12 cellular contexts compared by ENCODE assay signal in the genomic region with DNA sequence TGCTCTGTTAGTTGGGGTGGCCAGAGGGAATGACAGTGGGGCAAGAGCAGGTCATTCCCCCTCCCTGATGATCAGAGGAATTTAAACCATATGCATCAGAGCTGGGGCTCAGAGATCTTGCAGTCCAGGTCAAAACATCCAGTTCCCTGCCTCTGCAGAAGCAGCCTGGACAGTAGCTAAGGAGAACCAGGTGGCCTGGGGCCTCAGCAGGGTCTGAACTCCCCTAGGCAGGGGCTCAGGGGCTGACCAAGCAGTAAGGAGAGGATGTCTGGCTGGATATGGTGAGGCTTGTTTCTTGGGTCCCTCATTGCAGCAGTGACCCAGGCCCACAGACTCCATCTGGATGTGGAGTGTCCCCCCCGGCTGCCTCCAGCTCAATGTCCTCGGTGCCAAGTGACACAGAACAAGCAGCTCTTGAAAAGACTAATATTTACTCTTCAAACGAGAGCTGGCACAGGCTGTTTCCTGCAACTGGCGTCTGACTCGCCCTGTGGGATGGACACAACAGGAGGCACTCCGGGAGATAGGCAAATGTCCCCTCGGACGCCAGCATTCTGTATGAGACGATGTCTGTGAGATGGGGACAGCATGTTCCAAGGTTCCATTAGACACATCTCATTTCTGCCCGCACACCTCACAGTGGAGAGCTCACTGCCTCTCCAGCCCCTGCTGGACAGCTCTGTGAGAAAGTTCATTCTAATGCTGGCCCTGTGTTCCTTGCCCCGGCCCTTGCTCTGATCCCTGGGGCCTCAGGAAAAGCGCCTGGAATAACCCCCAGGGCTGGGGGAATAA. TPM values are rescaled to one million over a fixed set of nuclear protein-coding genes. Genes with fewer than 3 reads are reported as not detected.
DNase-seq lines count a peak whose midpoint lies in the region; ATAC-seq and TF ChIP-seq lines count a peak whose summit lies in the region.
"Had no signal": no experiment of that assay in that cellular context is flagged by ENCODE, and none has a peak within 500 bp of the region (broad histone marks: within the 10 kb centered on the region; RNA-seq: fewer than 3 reads in every experiment).

No MANE protein-coding gene starts in this region.

- TF ChIP-seq CTCF in SK-N-SH (IDR thresholded peaks at IDR 0.05) (no peak), body of pancreas (IDR thresholded peaks at IDR 0.05) (peak in 4 of 7 experiments; percentile 37 to 44 (median 39)), OCI-LY7 (conservative IDR thresholded peaks at IDR 0.05; ENCODE audit: low read length) (no peak)

- no peak overlapping the region for H3K27ac Mint-ChIP-seq in natural killer cell treated with Interleukin-12 subunit alpha and Interleukin-12 subunit beta and Interleukin-15 and Interleukin-18, amount 100 ng/mL, for 72 hours
- no peak overlapping the region for H3K27ac Mint-ChIP-seq in activated naive CD4-positive, alpha-beta T cell treated with anti-CD3 and anti-CD28 coated beads, Interleukin-2, amount 10 ng/mL, durations not matched to agents 7 days and 5 days
- H3K27ac Mint-ChIP-seq: activated T-helper 17 cell treated with anti-CD3 and anti-CD28 coated beads, Interleukin-2, amount 50 U/mL, for 72 hours had no signal

- no peak overlapping the region for H3K4me2 ChIP-seq in SK-N-SH
- H3K4me2 ChIP-seq in OCI-LY7 (ENCODE audit: low read length) = no peak overlapping the region

- TF ChIP-seq POLR2A in body of pancreas (IDR thresholded peaks at IDR 0.05) = peak in 1 of 3 donors; percentile 15

- H3K79me2 ChIP-seq in SK-N-SH (ENCODE audit: insufficient read depth) = no peaks in the 10 kb centered on the region
- H3K79me2 ChIP-seq in OCI-LY7 (ENCODE audit: insufficient read depth, low read depth, low read length) = no peaks in the 10 kb centered on the region
- H3K79me2 ChIP-seq: parathyroid adenoma had no signal

- H3K4me1 Mint-ChIP-seq in natural killer cell treated with Interleukin-12 subunit alpha and Interleukin-12 subunit beta and Interleukin-15 and Interleukin-18, amount 100 ng/mL, for 72 hours (ENCODE audit: low read depth in 2 of 2) = peaks cover 0 to under 1% of the 10 kb centered on the region in 2 donors
- H3K4me1 Mint-ChIP-seq in activated naive CD4-positive, alpha-beta T cell treated with anti-CD3 and anti-CD28 coated beads, Interleukin-2, amount 10 ng/mL, durations not matched to agents 7 days and 5 days = peaks cover 3% of the 10 kb centered on the region

- H3K36me3 Mint-ChIP-seq in natural killer cell treated with Interleukin-12 subunit alpha and Interleukin-12 subunit beta and Interleukin-15 and Interleukin-18, amount 100 ng/mL, for 72 hours = no peaks in the 10 kb centered on the region
- H3K36me3 Mint-ChIP-seq in activated naive CD4-positive, alpha-beta T cell treated with anti-CD3 and anti-CD28 coated beads, Interleukin-2, amount 10 ng/mL, durations not matched to agents 7 days and 5 days = peaks cover 10% of the 10 kb centered on the region

- ATAC-seq in SK-N-SH treated with all-trans-retinoic acid at 6 μM for 48 hours (peak; percentile 51), body of pancreas (peak; percentile 82), left colon (peak; percentile 77), aorta (ENCODE audit: low FRiP score) (peak; percentile 58)
- ATAC-seq in natural killer cell treated with Interleukin-12 subunit alpha and Interleukin-12 subunit beta and Interleukin-15 and Interleukin-18, amount 100 ng/mL, for 72 hours = no peak
- ATAC-seq: activated T-helper 17 cell treated with anti-CD3 and anti-CD28 coated beads, Interleukin-2, amount 50 U/mL, for 72 hours had no signal

- H3K27ac ChIP-seq in SK-N-SH (ENCODE audit: low read depth in 2 of 2, low read length in 1 of 2) (peak overlapping the region in 1 of 2 experiments; percentile 34; a peak in 1 of 4 replicates), body of pancreas (peak overlapping the region; percentile 25 to 58 (median 46)), aorta (ENCODE audit: low read depth in 1 of 2, low read length in 2 of 2) (peak overlapping the region; percentile 10 to 61), OCI-LY7 (ENCODE audit: low read depth, low read length, poor library complexity, severe bottlenecking) (no peak overlapping the region)

- TF ChIP-seq RAD21 in SK-N-SH (IDR thresholded peaks at IDR 0.05; ENCODE audit: low read length) = no peak

- H3K36me3 ChIP-seq in SK-N-SH (replicated peaks in 1 of 2; ENCODE audit: control insufficient read depth in 1 of 2, insufficient read depth in 2 of 2, low read length in 1 of 2) (peaks cover 10 to 11% of the 10 kb centered on the region in 2 experiments), body of pancreas (replicated peaks in 1 of 2; ENCODE audit: insufficient read depth in 1 of 2, low read depth in 2 of 2) (no peaks in the 10 kb centered on the region), aorta (ENCODE audit: control insufficient read depth in 1 of 2, insufficient read depth in 2 of 2, low read length in 1 of 2) (no peaks in the 10 kb centered on the region), OCI-LY7 (ENCODE audit: insufficient read depth, low read length) (no peaks in the 10 kb centered on the region)

- H3K9me2 ChIP-seq in SK-N-SH (no peaks in the 10 kb centered on the region), OCI-LY7 (ENCODE audit: insufficient read depth, low read length) (no peaks in the 10 kb centered on the region)

- H2AFZ ChIP-seq in SK-N-SH (ENCODE audit: low read depth) = no peak overlapping the region
- no peak overlapping the region for H2AFZ ChIP-seq in OCI-LY7 (ENCODE audit: low read length)
- H2AFZ ChIP-seq: parathyroid adenoma had no signal

- TF ChIP-seq EP300 in SK-N-SH (IDR thresholded peaks at IDR 0.05; ENCODE audit: borderline replicate concordance in 1 of 2, low read depth in 1 of 2, low read length in 1 of 2) = no peak

- H3K27me3 ChIP-seq in SK-N-SH (ENCODE audit: insufficient read depth) = no peaks in the 10 kb centered on the region
- H3K27me3 ChIP-seq in body of pancreas = no peaks in the 10 kb centered on the region
- no peaks in the 10 kb centered on the region for H3K27me3 ChIP-seq in aorta (ENCODE audit: control insufficient read depth in 1 of 2, insufficient read depth in 2 of 2, low read length in 1 of 2)

- H3K27me3 Mint-ChIP-seq in natural killer cell treated with Interleukin-12 subunit alpha and Interleukin-12 subunit beta and Interleukin-15 and Interleukin-18, amount 100 ng/mL, for 72 hours = no peaks in the 10 kb centered on the region
- H3K27me3 Mint-ChIP-seq in activated naive CD4-positive, alpha-beta T cell treated with anti-CD3 and anti-CD28 coated beads, Interleukin-2, amount 10 ng/mL, durations not matched to agents 7 days and 5 days = peaks cover 7% of the 10 kb centered on the region
- H3K27me3 Mint-ChIP-seq: activated T-helper 17 cell treated with anti-CD3 and anti-CD28 coated beads, Interleukin-2, amount 50 U/mL, for 72 hours had no signal

- WGBS in SK-N-SH (ENCODE audit: low lambda C conversion rate) = 37% methylated on average over 6 of the region's 12 CpGs
- whole genome bisulfite sequencing in body of pancreas, 2 donors = 6 to 16% methylated on average over 8 to 12 of the region's 12 CpGs
- WGBS in aorta, 2 donors = 3 to 4% methylated on average over 12 of the region's 12 CpGs

- no TSS peak for BruUV-seq in OCI-LY7 (replicated peaks; lab: Mats Ljungman, UMichigan)

- CTCF ChIA-PET in SK-N-SH (lab: Yijun Ruan, JAX) = interaction anchor here (0.7 to 9.0 kb wide), 8 partner anchors 10 to 297 kb away, joined by 3 to 74 read pairs (median 4); a partner anchor contains a TSS
- CTCF ChIA-PET in OCI-LY7 (lab: Charles Lee; ENCODE audit: unreplicated experiment) = interaction anchor here (0.6 to 0.7 kb wide), 2 partner anchors 11 to 149 kb away, joined by 3 read pairs; no protein-coding TSS in a partner anchor
- CTCF ChIA-PET in activated naive CD4-positive, alpha-beta T cell treated with anti-CD3 and anti-CD28 coated beads, Interleukin-2, amount 10 ng/mL, durations not matched to agents 7 days and 5 days (lab: Charles Lee) = interaction anchor here (1.2 to 8.4 kb wide), 4 partner anchors 9 to 297 kb away, joined by 3 to 80 read pairs (median 30); a partner anchor contains a TSS

- H4K20me1 ChIP-seq in SK-N-SH (ENCODE audit: insufficient read depth) (no peaks in the 10 kb centered on the region), OCI-LY7 (ENCODE audit: insufficient read depth, low read length) (no peaks in the 10 kb centered on the region)

- H3K9me3 ChIP-seq in SK-N-SH (no peaks in the 10 kb centered on the region), body of pancreas (no peaks in the 10 kb centered on the region), aorta (ENCODE audit: control insufficient read depth, low read length) (no peaks in the 10 kb centered on the region), OCI-LY7 (ENCODE audit: low read length) (no peaks in the 10 kb centered on the region)

- H3K9me3 Mint-ChIP-seq in natural killer cell treated with Interleukin-12 subunit alpha and Interleukin-12 subunit beta and Interleukin-15 and Interleukin-18, amount 100 ng/mL, for 72 hours = no peaks in the 10 kb centered on the region
- H3K9me3 Mint-ChIP-seq in activated naive CD4-positive, alpha-beta T cell treated with anti-CD3 and anti-CD28 coated beads, Interleukin-2, amount 10 ng/mL, durations not matched to agents 7 days and 5 days = no peaks in the 10 kb centered on the region
- H3K9me3 Mint-ChIP-seq: activated T-helper 17 cell treated with anti-CD3 and anti-CD28 coated beads, Interleukin-2, amount 50 U/mL, for 72 hours had no signal

- POLR2A ChIA-PET in SK-N-SH (lab: Yijun Ruan, JAX) = interaction anchor here (0.5 kb wide), 1 partner anchor 21 kb away, joined by 3 read pairs; no protein-coding TSS in a partner anchor
- POLR2A ChIA-PET in OCI-LY7 (lab: Charles Lee) = no interaction called here

- DNase-seq in SK-N-SH = no peak
- peak; percentile 71 to 88 (median 86) for DNase-seq in body of pancreas
- DNase-seq in left colon = peak; percentile 68 to 80
- no peak for DNase-seq in aorta
- no peak for DNase-seq in natural killer cell treated with Interleukin-12 subunit alpha and Interleukin-12 subunit beta and Interleukin-15 and Interleukin-18, amount 100 ng/mL, for 72 hours (ENCODE audit: low spot score)
- no peak for DNase-seq in OCI-LY7 (ENCODE audit: low spot score)
- no peak for DNase-seq in activated naive CD4-positive, alpha-beta T cell treated with anti-CD3 and anti-CD28 coated beads, Interleukin-2, amount 10 ng/mL, durations not matched to agents 7 days and 5 days
- DNase-seq: Karpas-422, SW 1271 had no signal

- intact Hi-C loops in body of pancreas (cut with DNase I) = no loop called here
- intact Hi-C loops in left colon (cut with DNase I, micrococcal nuclease) = loop anchor here in 1 of 2 donors (10.0 kb wide), 1 partner anchor 310 kb away; no protein-coding TSS in a partner anchor
- intact Hi-C loops in aorta (cut with DNase I) = loop anchor here (5.0 to 10.0 kb wide), 4 partner anchors 42 to 320 kb away; a partner anchor contains a TSS
- intact Hi-C loops in OCI-LY7 (cut with micrococcal nuclease; ENCODE audit: unreplicated experiment) = loop anchor here (5.0 kb wide), 1 partner anchor 42 kb away; a partner anchor contains a TSS

- H3K4me1 ChIP-seq in SK-N-SH (ENCODE audit: control insufficient read depth in 1 of 2, insufficient read depth in 2 of 2, low read depth in 1 of 2, low read length in 1 of 2) (peaks cover 0 to 17% of the 10 kb centered on the region in 2 experiments; a peak in 1 of 4 replicates), body of pancreas (peaks cover 41% of the 10 kb centered on the region), aorta (ENCODE audit: control insufficient read depth in 1 of 2, insufficient read depth in 2 of 2, low read length in 2 of 2) (peaks cover 0 to 3% of the 10 kb centered on the region in 2 donors), OCI-LY7 (ENCODE audit: insufficient read depth, low read length, poor library complexity, severe bottlenecking) (no peaks in the 10 kb centered on the region)
- H3K4me1 ChIP-seq: parathyroid adenoma had no signal

- H3K4me3 Mint-ChIP-seq in natural killer cell treated with Interleukin-12 subunit alpha and Interleukin-12 subunit beta and Interleukin-15 and Interleukin-18, amount 100 ng/mL, for 72 hours = no peak overlapping the region
- H3K4me3 Mint-ChIP-seq in activated naive CD4-positive, alpha-beta T cell treated with anti-CD3 and anti-CD28 coated beads, Interleukin-2, amount 10 ng/mL, durations not matched to agents 7 days and 5 days = no peak overlapping the region
- H3K4me3 Mint-ChIP-seq: activated T-helper 17 cell treated with anti-CD3 and anti-CD28 coated beads, Interleukin-2, amount 50 U/mL, for 72 hours had no signal

- peaks cover 11% of the 10 kb centered on the region for H3F3A ChIP-seq in SK-N-SH (replicated peaks; ENCODE audit: insufficient read depth)

- H3K4me3 ChIP-seq in SK-N-SH (ENCODE audit: low read depth in 2 of 2, low read length in 1 of 2) = no peak overlapping the region
- no peak overlapping the region for H3K4me3 ChIP-seq in body of pancreas
- no peak overlapping the region for H3K4me3 ChIP-seq in aorta (ENCODE audit: low read length in 2 of 2)
- no peak overlapping the region for H3K4me3 ChIP-seq in OCI-LY7 (ENCODE audit: low read depth, low read length, poor library complexity, severe bottlenecking)

- no peak overlapping the region for H3K9ac ChIP-seq in SK-N-SH
- H3K9ac ChIP-seq: parathyroid adenoma had no signal

RNA-seq across cellular contexts. Expression of a gene that starts 37.1 kb away (rescaled TPM):
- polyA plus RNA-seq in SK-N-SH (2012; rRNA removed) (28.5 and 31.9 TPM in 2 replicates), aorta (10 to 100 TPM; 54.5 to 58.6 TPM)
- 33.1 and 36.7 TPM in 2 replicates for polyA plus RNA-seq in SK-N-SH (2012; cell fraction: cytosol; rRNA removed)
- polyA plus RNA-seq in SK-N-SH (2012; cell fraction: nucleus; rRNA removed) = 24.2 and 33.1 TPM in 2 replicates
- total RNA-seq in body of pancreas (10 to 100 TPM; 23.1 to 30.9 TPM), left colon (10 to 100 TPM; 11.4 to 15.2 TPM), aorta (10 to 100 TPM; 43.6 to 46.6 TPM), OCI-LY7 (2022) (36.2 and 39.5 TPM in 2 replicates)
- total RNA-seq in natural killer cell treated with Interleukin-12 subunit alpha and Interleukin-12 subunit beta and Interleukin-15 and Interleukin-18, amount 100 ng/mL, for 72 hours = 10 to 100 TPM; 47.1 to 49.7 TPM
- 30.0 and 33.0 TPM in 2 replicates for total RNA-seq in OCI-LY7 (2014; rRNA removed; shearing (Covaris generic))

RNA-seq across cellular contexts. Expression of a gene that starts 42.2 kb away (rescaled TPM):
- not detected in 2 replicates for polyA plus RNA-seq in SK-N-SH (2012; rRNA removed)
- not detected in 2 replicates for polyA plus RNA-seq in SK-N-SH (2012; cell fraction: cytosol; rRNA removed)
- polyA plus RNA-seq in SK-N-SH (2012; cell fraction: nucleus; rRNA removed) = 0.04 and 0.07 TPM in 2 replicates
- 10 to 100 TPM in 1 of 2 donors, under 1 TPM in 1; 0.99 to 10.6 TPM for total RNA-seq in body of pancreas
- 100 to 1,000 TPM; 128 to 137 TPM for total RNA-seq in left colon
- total RNA-seq in aorta = 1 to 10 TPM; 3.2 to 7.6 TPM
- polyA plus RNA-seq in aorta = 10 to 100 TPM; 11.5 to 14.0 TPM
- under 1 TPM in 1 of 2 donors, not detected in 1; 0.69 TPM for total RNA-seq in natural killer cell treated with Interleukin-12 subunit alpha and Interleukin-12 subunit beta and Interleukin-15 and Interleukin-18, amount 100 ng/mL, for 72 hours
- 0.21 TPM in 1 of 2 replicates, not detected in the other for total RNA-seq in OCI-LY7 (2014; rRNA removed; shearing (Covaris generic))
- total RNA-seq in OCI-LY7 (2022) = not detected in 2 replicates

RNA-seq across cellular contexts. Expression of a gene that starts 46.0 kb away (rescaled TPM):
- 24.1 and 31.8 TPM in 2 replicates for polyA plus RNA-seq in SK-N-SH (2012; rRNA removed)
- polyA plus RNA-seq in SK-N-SH (2012; cell fraction: cytosol; rRNA removed) = 35.1 and 46.3 TPM in 2 replicates
- polyA plus RNA-seq in SK-N-SH (2012; cell fraction: nucleus; rRNA removed) = 15.1 and 18.2 TPM in 2 replicates
- 1 to 10 TPM; 5.3 to 7.8 TPM for total RNA-seq in body of pancreas
- total RNA-seq in left colon = 10 to 100 TPM; 19.0 to 20.5 TPM
- 10 to 100 TPM; 17.5 to 18.5 TPM for total RNA-seq in aorta
- 10 to 100 TPM; 21.4 to 47.8 TPM for polyA plus RNA-seq in aorta
- 10 to 100 TPM; 48.5 to 51.5 TPM for total RNA-seq in natural killer cell treated with Interleukin-12 subunit alpha and Interleukin-12 subunit beta and Interleukin-15 and Interleukin-18, amount 100 ng/mL, for 72 hours
- 44.1 and 48.9 TPM in 2 replicates for total RNA-seq in OCI-LY7 (2014; rRNA removed; shearing (Covaris generic))
- total RNA-seq in OCI-LY7 (2022) = 58.1 and 66.5 TPM in 2 replicates

RNA-seq across cellular contexts. Expression of a gene that starts 55.8 kb away (rescaled TPM):
- polyA plus RNA-seq in SK-N-SH (2012; rRNA removed) (19.2 and 26.9 TPM in 2 replicates), aorta (10 to 100 TPM in 1 of 2 donors, 1 to 10 TPM in 1; 6.1 to 57.7 TPM)
- 8.1 and 8.3 TPM in 2 replicates for polyA plus RNA-seq in SK-N-SH (2012; cell fraction: cytosol; rRNA removed)
- polyA plus RNA-seq in SK-N-SH (2012; cell fraction: nucleus; rRNA removed) = 55.0 and 119 TPM in 2 replicates
- total RNA-seq in body of pancreas (100 to 1,000 TPM; 115 to 128 TPM), left colon (10 to 100 TPM; 54.1 to 63.9 TPM), aorta (100 to 1,000 TPM in 1 of 2 donors, 10 to 100 TPM in 1; 98.5 to 163 TPM), OCI-LY7 (2022) (154 and 167 TPM in 2 replicates)
- total RNA-seq in natural killer cell treated with Interleukin-12 subunit alpha and Interleukin-12 subunit beta and Interleukin-15 and Interleukin-18, amount 100 ng/mL, for 72 hours = 100 to 1,000 TPM in 1 of 2 donors, 10 to 100 TPM in 1; 85.4 to 145 TPM
- total RNA-seq in OCI-LY7 (2014; rRNA removed; shearing (Covaris generic)) = 85.1 and 90.2 TPM in 2 replicates

Comparison
In these comparisons a context has a peak if more than half of its experiments do, and no peak if none do; other contexts are left out.
1. ATAC-seq: peak in SK-N-SH treated with all-trans-retinoic acid at 6 μM for 48 hours (single experiment), body of pancreas (single experiment), left colon (single experiment) and aorta (single experiment); none in natural killer cell treated with Interleukin-12 subunit alpha and Interleukin-12 subunit beta and Interleukin-15 and Interleukin-18, amount 100 ng/mL, for 72 hours (0 of 2).
2. DNase-seq: peak in body of pancreas (4 of 4) and left colon (2 of 2); none in SK-N-SH (single experiment), aorta (0 of 2), natural killer cell treated with Interleukin-12 subunit alpha and Interleukin-12 subunit beta and Interleukin-15 and Interleukin-18, amount 100 ng/mL, for 72 hours (single experiment), OCI-LY7 (single experiment) and activated naive CD4-positive, alpha-beta T cell treated with anti-CD3 and anti-CD28 coated beads, Interleukin-2, amount 10 ng/mL, durations not matched to agents 7 days and 5 days (single experiment).
3. CTCF ChIP-seq: peak in body of pancreas (4 of 7); none in SK-N-SH (single experiment) and OCI-LY7 (single experiment).
4. RNA of a gene that starts 42.2 kb away (total RNA-seq): 128 to 137 TPM in left colon; 0.99 to 10.6 TPM in body of pancreas, 3.2 to 7.6 TPM in aorta, 0.69 TPM in natural killer cell treated with Interleukin-12 subunit alpha and Interleukin-12 subunit beta and Interleukin-15 and Interleukin-18, amount 100 ng/mL, for 72 hours and 0.21 TPM in OCI-LY7; every median in the first group is over 10 times any median in the second.